In genomic region chr15:96893159-96893906, GRCh38 we compare ENCODE assay signal across 8 cellular contexts.
A peak's percentile ranks its signal among the peaks of the same experiment; 100 is the strongest.
DNase-seq lines count a peak whose midpoint lies in the region; ATAC-seq, FAIRE-seq and TF ChIP-seq lines count a peak whose summit lies in the region.

No MANE protein-coding gene starts in this region.

- FAIRE-seq in astrocyte (lab: Jason Lieb, UNC): no peak

- DNase-seq in GM12865 (ENCODE audit: low read depth) (peak; percentile 6), NB4 (ENCODE audit: low read depth) (peak; percentile 84), astrocyte (ENCODE audit: low read depth) (no peak), AG08395 (ENCODE audit: low spot score) (no peak), putamen (ENCODE audit: low spot score) (no peak)

- no peak for TF ChIP-seq CTCF in GM12865 (IDR thresholded peaks at IDR 0.05; ENCODE audit: insufficient read depth, low read depth, low read length, missing control alignments)
- peak; percentile 76 for TF ChIP-seq CTCF in NB4 (IDR thresholded peaks at IDR 0.05; ENCODE audit: low read depth, low read length)
- TF ChIP-seq CTCF in astrocyte (IDR thresholded peaks at IDR 0.05; ENCODE audit: insufficient read depth, low read depth, low read length): peak; percentile 23
- TF ChIP-seq CTCF in liver (IDR thresholded peaks at IDR 0.05; ENCODE audit: low read depth, low read length, missing input control): peak; percentile 67

- no peaks in the 10 kb centered on the region for H3K9me3 Mint-ChIP-seq in astrocyte (ENCODE audit: unreplicated experiment)

- no peaks in the 10 kb centered on the region for H3K4me1 ChIP-seq in astrocyte (ENCODE audit: insufficient read depth, low read length)
- peaks cover 0 to 8% (median 4%) of the 10 kb centered on the region in 4 donors for H3K4me1 ChIP-seq in liver (ENCODE audit: control insufficient read depth in 4 of 4, insufficient read depth in 4 of 4, low read length in 3 of 4)

- no peaks in the 10 kb centered on the region for H4K20me1 ChIP-seq in astrocyte (ENCODE audit: insufficient read depth, low read length)

- no peak overlapping the region for H3K27ac Mint-ChIP-seq in astrocyte (ENCODE audit: unreplicated experiment)

- no peak for ATAC-seq in HG03521 (IDR thresholded peaks at IDR 0.05; ENCODE audit: unreplicated experiment)
- ATAC-seq in GM19463 (IDR thresholded peaks at IDR 0.05; ENCODE audit: unreplicated experiment): no peak

- no peak overlapping the region for H3K4me2 ChIP-seq in astrocyte (ENCODE audit: low read length)

- no peak overlapping the region for H3K27ac ChIP-seq in astrocyte (ENCODE audit: low read depth, low read length)
- no peak overlapping the region for H3K27ac ChIP-seq in liver (ENCODE audit: low read depth in 1 of 2, low read length in 2 of 2)

- H3K79me2 ChIP-seq in astrocyte (ENCODE audit: insufficient read depth, low read length): no peaks in the 10 kb centered on the region

- H3K36me3 ChIP-seq in astrocyte (ENCODE audit: insufficient read depth, low read length) (no peaks in the 10 kb centered on the region), liver (ENCODE audit: control insufficient read depth in 4 of 4, insufficient read depth in 3 of 4, low read depth in 1 of 4, low read length in 3 of 4) (no peaks in the 10 kb centered on the region)

- H2AFZ ChIP-seq in astrocyte (ENCODE audit: low read depth, low read length): no peak overlapping the region

- H3K4me1 Mint-ChIP-seq in astrocyte (ENCODE audit: low read depth, unreplicated experiment): peaks cover 2% of the 10 kb centered on the region

- no peaks in the 10 kb centered on the region for H3K36me3 Mint-ChIP-seq in astrocyte (ENCODE audit: low read depth, unreplicated experiment)

- peaks cover 2% of the 10 kb centered on the region for H3K27me3 Mint-ChIP-seq in astrocyte (ENCODE audit: low read depth, unreplicated experiment)

- H3K4me3 Mint-ChIP-seq in astrocyte (ENCODE audit: unreplicated experiment): no peak overlapping the region

- WGBS in liver: 22% methylated on average over 5 of the region's 5 CpGs

- H3K4me3 ChIP-seq in GM12865 (ENCODE audit: low read depth, low read length) (no peak overlapping the region), NB4 (ENCODE audit: low read depth, low read length) (no peak overlapping the region), astrocyte (ENCODE audit: insufficient read depth, low read depth, low read length) (no peak overlapping the region), liver (ENCODE audit: low read depth in 1 of 3, low read length in 3 of 3) (no peak overlapping the region)

- H3K9ac ChIP-seq in astrocyte (ENCODE audit: low read length) (no peak overlapping the region), liver (ENCODE audit: low read depth in 1 of 2, low read length in 2 of 2) (no peak overlapping the region)

- no peaks in the 10 kb centered on the region for H3K9me3 ChIP-seq in astrocyte (ENCODE audit: insufficient read depth, low read depth, low read length)
- no peaks in the 10 kb centered on the region for H3K9me3 ChIP-seq in liver (ENCODE audit: control insufficient read depth in 4 of 4, low read length in 3 of 4)

- H3K27me3 ChIP-seq in astrocyte (ENCODE audit: insufficient read depth, low read length): no peaks in the 10 kb centered on the region
- no peaks in the 10 kb centered on the region for H3K27me3 ChIP-seq in liver (ENCODE audit: control insufficient read depth in 4 of 4, insufficient read depth in 4 of 4, low read length in 3 of 4)

- TF ChIP-seq POLR2A in NB4 (IDR thresholded peaks at IDR 0.05; ENCODE audit: extremely low read depth, insufficient read length): no peak

- TF ChIP-seq RAD21 in liver (IDR thresholded peaks at IDR 0.05): peak; percentile 82 to 85

TF ChIP-seq in liver, 16 proteins besides CTCF, POLR2A, EP300 and RAD21:
- TF ChIP-seq RXRA (IDR thresholded peaks at IDR 0.05): no peak
- no peak for TF ChIP-seq FOXA1 (IDR thresholded peaks at IDR 0.05)
- no peak for TF ChIP-seq FOXA2 (IDR thresholded peaks at IDR 0.05)
- TF ChIP-seq GABPA (IDR thresholded peaks at IDR 0.05 in 1 of 2, conservative IDR thresholded peaks at IDR 0.05 in 1 of 2): no peak
- no peak for TF ChIP-seq MAX (IDR thresholded peaks at IDR 0.05)
- TF ChIP-seq NR2F2 (IDR thresholded peaks at IDR 0.05): no peak
- TF ChIP-seq, protein P1, sequence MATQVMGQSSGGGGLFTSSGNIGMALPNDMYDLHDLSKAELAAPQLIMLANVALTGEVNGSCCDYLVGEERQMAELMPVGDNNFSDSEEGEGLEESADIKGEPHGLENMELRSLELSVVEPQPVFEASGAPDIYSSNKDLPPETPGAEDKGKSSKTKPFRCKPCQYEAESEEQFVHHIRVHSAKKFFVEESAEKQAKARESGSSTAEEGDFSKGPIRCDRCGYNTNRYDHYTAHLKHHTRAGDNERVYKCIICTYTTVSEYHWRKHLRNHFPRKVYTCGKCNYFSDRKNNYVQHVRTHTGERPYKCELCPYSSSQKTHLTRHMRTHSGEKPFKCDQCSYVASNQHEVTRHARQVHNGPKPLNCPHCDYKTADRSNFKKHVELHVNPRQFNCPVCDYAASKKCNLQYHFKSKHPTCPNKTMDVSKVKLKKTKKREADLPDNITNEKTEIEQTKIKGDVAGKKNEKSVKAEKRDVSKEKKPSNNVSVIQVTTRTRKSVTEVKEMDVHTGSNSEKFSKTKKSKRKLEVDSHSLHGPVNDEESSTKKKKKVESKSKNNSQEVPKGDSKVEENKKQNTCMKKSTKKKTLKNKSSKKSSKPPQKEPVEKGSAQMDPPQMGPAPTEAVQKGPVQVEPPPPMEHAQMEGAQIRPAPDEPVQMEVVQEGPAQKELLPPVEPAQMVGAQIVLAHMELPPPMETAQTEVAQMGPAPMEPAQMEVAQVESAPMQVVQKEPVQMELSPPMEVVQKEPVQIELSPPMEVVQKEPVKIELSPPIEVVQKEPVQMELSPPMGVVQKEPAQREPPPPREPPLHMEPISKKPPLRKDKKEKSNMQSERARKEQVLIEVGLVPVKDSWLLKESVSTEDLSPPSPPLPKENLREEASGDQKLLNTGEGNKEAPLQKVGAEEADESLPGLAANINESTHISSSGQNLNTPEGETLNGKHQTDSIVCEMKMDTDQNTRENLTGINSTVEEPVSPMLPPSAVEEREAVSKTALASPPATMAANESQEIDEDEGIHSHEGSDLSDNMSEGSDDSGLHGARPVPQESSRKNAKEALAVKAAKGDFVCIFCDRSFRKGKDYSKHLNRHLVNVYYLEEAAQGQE (IDR thresholded peaks at IDR 0.05): no peak
- no peak for TF ChIP-seq JUND (IDR thresholded peaks at IDR 0.05)
- TF ChIP-seq EGR1 (IDR thresholded peaks at IDR 0.05; ENCODE audit: low read depth in 2 of 2): no peak
- no peak for TF ChIP-seq ATF3 (IDR thresholded peaks at IDR 0.05)
- TF ChIP-seq HNF4G (IDR thresholded peaks at IDR 0.05): no peak
- TF ChIP-seq ZBTB33 (IDR thresholded peaks at IDR 0.05): no peak
- TF ChIP-seq TAF1 (conservative IDR thresholded peaks at IDR 0.05): no peak
- no peak for TF ChIP-seq YY1 (IDR thresholded peaks at IDR 0.05)
- TF ChIP-seq HNF4A (conservative IDR thresholded peaks at IDR 0.05): no peak
TF ChIP-seq in liver: peak in this region for 0.

Comparison
In these comparisons a context has a peak if more than half of its experiments do, and no peak if none do; other contexts are left out.
1. DNase-seq: peak in GM12865 (single experiment) and NB4 (single experiment); none in astrocyte (single experiment), AG08395 (single experiment) and putamen (single experiment).